35 cellular contexts compared by ENCODE assay signal in genomic region chr5:40844565-40844964, GRCh38. TPM values are rescaled to one million over a fixed set of nuclear protein-coding genes. Genes with fewer than 3 reads are reported as not detected.
DNase-seq lines count a peak whose midpoint lies in the region; ATAC-seq, FAIRE-seq and TF ChIP-seq lines count a peak whose summit lies in the region.
"Had no signal": no experiment of that assay in that cellular context is flagged by ENCODE, and none has a peak within 500 bp of the region (broad histone marks: within the 10 kb centered on the region; RNA-seq: fewer than 3 reads in every experiment).

No MANE protein-coding gene starts in this region.

- ATAC-seq in HepG2 = no peak
- no peak for ATAC-seq in right lobe of liver
- no peak for ATAC-seq in K562
- no peak for ATAC-seq in activated T-cell treated with anti-CD3 and anti-CD28 coated beads, Interleukin-2, amount 50 U/mL, for 4 hours
- ATAC-seq: A549; CD8-positive, alpha-beta T cell had no signal

- H4K20me1 ChIP-seq in HepG2 (ENCODE audit: insufficient read depth, low read length) (no peaks in the 10 kb centered on the region), K562 (replicated peaks; ENCODE audit: control insufficient read depth, insufficient read depth, low read length) (no peaks in the 10 kb centered on the region)
- H4K20me1 ChIP-seq: BLaER1; BLaER1 treated with 17β-estradiol and CSF1 and Interleukin-3, amounts not matched to agents 10 nM and 100 nM had no signal

- TF ChIP-seq RAD21 in HepG2 (CRISPR knock-in tag; IDR thresholded peaks at IDR 0.05) = no peak
- TF ChIP-seq RAD21 in K562 (CRISPR knock-in tag; conservative IDR thresholded peaks at IDR 0.05 in 1 of 2, IDR thresholded peaks at IDR 0.05 in 1 of 2) = no peak

- peaks cover 24% of the 10 kb centered on the region for H3K4me1 Mint-ChIP-seq in activated T-cell treated with anti-CD3 and anti-CD28 coated beads, Interleukin-2, amount 50 U/mL, for 4 hours (ENCODE audit: low read depth)

- in situ Hi-C loops in HepG2 (cut with HindIII; ENCODE audit: extremely low pct_ligation_motif_present, low pct_unique_long_range_greater_than_20kb) = no loop called here
- in situ Hi-C loops in K562 (cut with MboI) = no loop called here

- H3K9ac ChIP-seq in HepG2 (ENCODE audit: insufficient read depth, low read depth, low read length) (no peak overlapping the region), K562 (ENCODE audit: insufficient read depth in 1 of 2, low read depth in 2 of 2, low read length in 2 of 2) (no peak overlapping the region)
- H3K9ac ChIP-seq: BLaER1; BLaER1 treated with 17β-estradiol and CSF1 and Interleukin-3, amounts not matched to agents 10 nM and 100 nM had no signal

- WGBS in HepG2 (ENCODE audit: low lambda C conversion rate) = 53% methylated on average over 4 of the region's 4 CpGs
- WGBS in right lobe of liver (ENCODE audit: insufficient coverage, low coverage, low lambda C conversion rate, missing lambda C conversion rate) = 89% methylated on average over 4 of the region's 4 CpGs
- WGBS in K562 (ENCODE audit: insufficient coverage, low coverage, missing lambda C conversion rate) = 86% methylated on average over 2 of the region's 4 CpGs

- H3K4me1 ChIP-seq in HepG2 (ENCODE audit: insufficient read depth, low read length) = peaks cover 22% of the 10 kb centered on the region
- no peaks in the 10 kb centered on the region for H3K4me1 ChIP-seq in right lobe of liver
- H3K4me1 ChIP-seq in K562 (replicated peaks in 1 of 2; ENCODE audit: control insufficient read depth in 2 of 2, insufficient read depth in 2 of 2, low read length in 2 of 2) = 0 out of 5 replicates have a peak, but pooled peaks cover 0 to 2% of the 10 kb centered on the region in 2 experiments
- H3K4me1 ChIP-seq in neutrophil (ENCODE audit: control insufficient read depth in 1 of 2, insufficient read depth in 1 of 2, low read depth in 1 of 2, low read length in 1 of 2) = peaks cover 86 to 88% of the 10 kb centered on the region in 2 experiments
- H3K4me1 ChIP-seq: BE2C, BLaER1 had no signal

- H3K9me3 ChIP-seq in HepG2 (ENCODE audit: low read length) (no peaks in the 10 kb centered on the region), right lobe of liver (no peaks in the 10 kb centered on the region), K562 (replicated peaks; ENCODE audit: control insufficient read depth, insufficient read depth, low read depth, low read length) (no peaks in the 10 kb centered on the region), neutrophil (no peaks in the 10 kb centered on the region)
- H3K9me3 ChIP-seq: A549; BE2C; BLaER1; BLaER1 treated with 17β-estradiol and CSF1 and Interleukin-3, amounts not matched to agents 10 nM and 100 nM; Caco-2 had no signal

- TF ChIP-seq EP300 in HepG2 (IDR thresholded peaks at IDR 0.05; ENCODE audit: low read depth in 2 of 2, low read length in 2 of 2) (no peak), HepG2 (CRISPR knock-in tag; IDR thresholded peaks at IDR 0.05; ENCODE audit: borderline replicate concordance) (no peak), K562 (IDR thresholded peaks at IDR 0.05; ENCODE audit: low read length) (no peak)

- no peak overlapping the region for H3K4me2 ChIP-seq in HepG2 (ENCODE audit: low read depth, low read length)
- H3K4me2 ChIP-seq in K562 (ENCODE audit: insufficient read depth, low read length) = no peak overlapping the region
- H3K4me2 ChIP-seq: A549, BLaER1 had no signal

- H3K27me3 ChIP-seq in HepG2 (ENCODE audit: control insufficient read depth in 1 of 2, insufficient read depth in 2 of 2, low read length in 2 of 2) (no peaks in the 10 kb centered on the region), right lobe of liver (peaks cover 0 to 4% of the 10 kb centered on the region in 2 donors), K562 (ENCODE audit: control insufficient read depth in 2 of 2, insufficient read depth in 2 of 2, low read length in 2 of 2) (no peaks in the 10 kb centered on the region), neutrophil (no peaks in the 10 kb centered on the region)

- H3K36me3 Mint-ChIP-seq in activated T-cell treated with anti-CD3 and anti-CD28 coated beads, Interleukin-2, amount 50 U/mL, for 4 hours (ENCODE audit: insufficient read depth) = peaks cover 3% of the 10 kb centered on the region
- H3K36me3 Mint-ChIP-seq: CD8-positive, alpha-beta T cell had no signal

- H3K4me3 Mint-ChIP-seq in activated T-cell treated with anti-CD3 and anti-CD28 coated beads, Interleukin-2, amount 50 U/mL, for 4 hours = no peak overlapping the region
- H3K4me3 Mint-ChIP-seq: B cell; CD14-positive monocyte; CD4-positive, alpha-beta memory T cell; CD4-positive, alpha-beta T cell; CD8-positive, alpha-beta memory T cell; CD8-positive, alpha-beta T cell had no signal

- no peaks in the 10 kb centered on the region for H3K9me1 ChIP-seq in K562 (ENCODE audit: control insufficient read depth, insufficient read depth, low read length)

- H3K79me2 ChIP-seq in HepG2 (ENCODE audit: insufficient read depth, low read length) (no peaks in the 10 kb centered on the region), K562 (ENCODE audit: control insufficient read depth, insufficient read depth, low read length) (peaks cover 4% of the 10 kb centered on the region; the same call in 1 of the 3 replicates)

- FAIRE-seq in HepG2 (lab: Jason Lieb, UNC) (no peak), K562 (lab: Jason Lieb, UNC) (no peak)
- FAIRE-seq: A204.1, A549, D721Med had no signal

- H3K9me3 Mint-ChIP-seq in activated T-cell treated with anti-CD3 and anti-CD28 coated beads, Interleukin-2, amount 50 U/mL, for 4 hours = no peaks in the 10 kb centered on the region
- H3K9me3 Mint-ChIP-seq: CD14-positive monocyte; CD4-positive, alpha-beta memory T cell; CD4-positive, alpha-beta T cell; CD4-positive, CD25-positive, alpha-beta regulatory T cell; CD8-positive, alpha-beta memory T cell; CD8-positive, alpha-beta T cell had no signal

- H3K27me3 Mint-ChIP-seq in activated T-cell treated with anti-CD3 and anti-CD28 coated beads, Interleukin-2, amount 50 U/mL, for 4 hours (ENCODE audit: low read depth) = peaks cover 11% of the 10 kb centered on the region
- H3K27me3 Mint-ChIP-seq: B cell had no signal

- H2AFZ ChIP-seq in HepG2 (ENCODE audit: low read length) = no peak overlapping the region
- no peak overlapping the region for H2AFZ ChIP-seq in K562 (ENCODE audit: low read depth, low read length)

- POLR2A ChIA-PET in HepG2 (lab: Yijun Ruan, JAX) = no interaction called here
- POLR2A ChIA-PET in K562 (lab: Yijun Ruan, JAX) = interaction anchor here (0.6 to 1.6 kb wide), 3 partner anchors 9 to 12 kb away, joined by 3 to 4 read pairs (median 3); partner anchors contain the start of gene RPL37

- no peak for TF ChIP-seq CTCF in HepG2 (CRISPR knock-in tag; IDR thresholded peaks at IDR 0.05)
- TF ChIP-seq CTCF in right lobe of liver (IDR thresholded peaks at IDR 0.05) = no peak
- TF ChIP-seq CTCF in K562 (IDR thresholded peaks at IDR 0.05 in 2 of 3, conservative IDR thresholded peaks at IDR 0.05 in 1 of 3; ENCODE audit: insufficient read depth in 2 of 3, low read depth in 1 of 3, low read length in 3 of 3) = no peak
- TF ChIP-seq CTCF in neutrophil (IDR thresholded peaks at IDR 0.05) = no peak

- BruUV-seq in HepG2 (replicated peaks; lab: Mats Ljungman, UMichigan) (no TSS peak), K562 (replicated peaks; lab: Mats Ljungman, UMichigan) (no TSS peak)

- DNase-seq in HepG2 (ENCODE audit: low spot score) (no peak), right lobe of liver (no peak), K562 (ENCODE audit: extremely low read depth in 1 of 4, low spot score in 3 of 4) (no peak), NCI-H1048 (lab: John Stamatoyannopoulos, UW) (no peak)
- DNase-seq in activated T-cell treated with anti-CD3 and anti-CD28 coated beads, Interleukin-2, amount 50 U/mL, for 4 hours = no peak
- DNase-seq: 8988T; ACHN; AML-193; BE2C; C1 segment of cervical spinal cord; Caco-2; Calu3; CD4-positive, alpha-beta memory T cell; CD4-positive, alpha-beta T cell; CD4-positive, CD25-positive, alpha-beta regulatory T cell; CD8-positive, alpha-beta memory T cell; CD8-positive, alpha-beta T cell; COR-L47; DMS 273 treated with DMSO at 0.1 percent for 48 hours; DMS153; DMS53; DMS79; DMS79 treated with DMSO at 0.1 percent for 48 hours; DND-41; EL had no signal

- H3K27ac ChIP-seq in HepG2 (ENCODE audit: extremely low read length, insufficient read depth, low read length) = no peak overlapping the region
- no peak overlapping the region for H3K27ac ChIP-seq in right lobe of liver
- H3K27ac ChIP-seq in K562 (ENCODE audit: extremely low read depth, low read depth, low read length) = no peak overlapping the region
- H3K27ac ChIP-seq in neutrophil = peak overlapping the region; percentile 16
- H3K27ac ChIP-seq: 22Rv1; A549; BLaER1; BLaER1 treated with 17β-estradiol and CSF1 and Interleukin-3, amounts not matched to agents 10 nM and 100 nM; C4-2B had no signal

- H3K36me3 ChIP-seq in HepG2 (replicated peaks in 1 of 2; ENCODE audit: control insufficient read depth in 1 of 2, insufficient read depth in 2 of 2, low read length in 2 of 2) (no peaks in the 10 kb centered on the region), right lobe of liver (no peaks in the 10 kb centered on the region), K562 (ENCODE audit: control insufficient read depth, insufficient read depth, low read length) (no peaks in the 10 kb centered on the region), neutrophil (peaks cover 14% of the 10 kb centered on the region)
- H3K36me3 ChIP-seq: BE2C, BLaER1 had no signal

- intact Hi-C loops in HepG2 (cut with micrococcal nuclease; ENCODE audit: unreplicated experiment) (no loop called here), right lobe of liver (cut with DNase I) (no loop called here), K562 (cut with micrococcal nuclease) (no loop called here)

- TF ChIP-seq POLR2A in HepG2 (IDR thresholded peaks at IDR 0.05; ENCODE audit: insufficient read depth in 1 of 2, low read depth in 2 of 2, low read length in 2 of 2) (no peak), right lobe of liver (IDR thresholded peaks at IDR 0.05) (no peak), K562 (conservative IDR thresholded peaks at IDR 0.05) (no peak)

- CTCF ChIA-PET in HepG2 (lab: Yijun Ruan, JAX; ENCODE audit: low intra/inter-chr PET ratio, low total read pairs) = no interaction called here
- CTCF ChIA-PET in K562 (lab: Yijun Ruan, JAX; ENCODE audit: low intra/inter-chr PET ratio) = no interaction called here

- H3K4me3 ChIP-seq in HepG2 (replicated peaks in 1 of 3; ENCODE audit: insufficient read depth in 1 of 3, low read depth in 2 of 3, low read length in 3 of 3) = no peak overlapping the region
- H3K4me3 ChIP-seq in right lobe of liver = no peak overlapping the region
- no peak overlapping the region for H3K4me3 ChIP-seq in K562
- no peak overlapping the region for H3K4me3 ChIP-seq in neutrophil (ENCODE audit: low read depth in 1 of 2, low read length in 1 of 2)
- H3K4me3 ChIP-seq: A549; BLaER1; BLaER1 treated with 17β-estradiol and CSF1 and Interleukin-3, amounts not matched to agents 10 nM and 100 nM had no signal

RNA-seq across cellular contexts. Expression of gene CARD6, which starts 3.4 kb away (rescaled TPM):
- total RNA-seq in HepG2 (2016; rRNA removed; fragmentation: Illumina TruSeq; extraction: Trizol) (1.4 TPM in 2 replicates), right lobe of liver (1 to 10 TPM; 3.0 to 6.2 (median 3.3) TPM), K562 (2014; rRNA removed) (3.5 and 3.9 TPM in 2 replicates), K562 (2014; rRNA removed; fragmentation: Illumina TruSeq; extraction: Trizol) (7.3 and 9.0 TPM in 2 replicates), K562 (2015; rRNA removed; fragmentation: Illumina TruSeq; extraction: Trizol) (6.0 and 6.3 TPM in 2 replicates), K562 (2021) (5.2 and 5.9 TPM in 2 replicates)
- total RNA-seq in HepG2 (2016; cell fraction: cytosol; rRNA removed; fragmentation: Illumina TruSeq; extraction: Trizol; ENCODE audit: low read depth) = 0.71 and 1.1 TPM in 2 replicates
- total RNA-seq in HepG2 (2016; cell fraction: insoluble cytoplasmic fraction; rRNA removed; fragmentation: Illumina TruSeq; extraction: Trizol) = 1.2 and 1.6 TPM in 2 replicates
- total RNA-seq in HepG2 (2016; cell fraction: membrane; rRNA removed; fragmentation: Illumina TruSeq; extraction: Trizol) = 1.1 and 1.6 TPM in 2 replicates
- 0.56 and 1.2 TPM in 2 replicates for total RNA-seq in HepG2 (2016; cell fraction: nucleus; rRNA removed; fragmentation: Illumina TruSeq; extraction: Trizol)
- polyA plus RNA-seq in HepG2 (2011; rRNA removed) (0.33 and 0.39 TPM in 2 replicates), K562 (2011; rRNA removed) (3.5 and 7.4 TPM in 2 replicates), K562 (2014; fragmentation: Illumina TruSeq; extraction: Trizol) (7.4 and 8.3 TPM in 2 replicates), K562 (2014; fragmentation: Nextera tagmentation; extraction: Ambion mirVana) (1 to 10 TPM; 3.7 to 4.1 TPM), K562 (2014; rRNA removed) (4.5 and 5.8 TPM in 2 replicates)
- 0.16 and 0.31 TPM in 2 replicates for polyA plus RNA-seq in HepG2 (2011; cell fraction: cytosol; rRNA removed)
- 0.08 and 0.24 TPM in 2 replicates for polyA plus RNA-seq in HepG2 (2011; cell fraction: nucleus; rRNA removed)
- 0.43 and 0.58 TPM in 2 replicates for polyA plus RNA-seq in HepG2 (2012)
- polyA plus RNA-seq in HepG2 (2016; cell fraction: cytosol; fragmentation: Illumina TruSeq; extraction: Trizol; ENCODE audit: low read depth) = 0.05 TPM in 1 of 2 replicates, not detected in the other
- polyA plus RNA-seq in HepG2 (2016; cell fraction: insoluble cytoplasmic fraction; fragmentation: Illumina TruSeq; extraction: Trizol; ENCODE audit: low read depth) = 0.73 and 1.0 TPM in 2 replicates
- polyA plus RNA-seq in HepG2 (2016; cell fraction: membrane; fragmentation: Illumina TruSeq; extraction: Trizol; ENCODE audit: low read depth) = 0.08 and 0.15 TPM in 2 replicates
- 0.66 and 0.81 TPM in 2 replicates for polyA plus RNA-seq in HepG2 (2016; cell fraction: nucleus; fragmentation: Illumina TruSeq; extraction: Trizol; ENCODE audit: insufficient read depth, low read depth)
- 0.26 and 9.3 TPM in 2 replicates for polyA minus RNA-seq in HepG2 (2011; rRNA and poly(A)+ RNA removed; ENCODE audit: low replicate concordance)
- 0.20 TPM in 1 of 2 replicates, not detected in the other for polyA minus RNA-seq in HepG2 (2011; cell fraction: cytosol; rRNA and poly(A)+ RNA removed)
- polyA minus RNA-seq in HepG2 (2011; cell fraction: nucleus; rRNA and poly(A)+ RNA removed) = 0.26 and 0.62 TPM in 2 replicates
- total RNA-seq in K562 (2011; cell fraction: chromatin; rRNA removed; ENCODE audit: low replicate concordance) = 3.9 and 8.2 TPM in 2 replicates
- total RNA-seq in K562 (2011; cell fraction: nucleolus; rRNA removed) = 3.3 and 3.8 TPM in 2 replicates
- 4.4 and 4.8 TPM in 2 replicates for total RNA-seq in K562 (2011; cell fraction: nucleoplasm; rRNA removed)
- polyA plus RNA-seq in K562 (2011; cell fraction: cytosol; rRNA removed) = 2.6 and 3.0 TPM in 2 replicates
- polyA plus RNA-seq in K562 (2011; cell fraction: nucleus; rRNA removed) = 1.1 and 1.6 TPM in 2 replicates
- 3.7 and 5.6 TPM in 2 replicates for polyA plus RNA-seq in K562 (2012)
- 5.4 and 9.9 TPM in 2 replicates for polyA minus RNA-seq in K562 (2011; rRNA and poly(A)+ RNA removed)
- 2.6 and 5.0 TPM in 2 replicates for polyA minus RNA-seq in K562 (2011; cell fraction: cytosol; rRNA and poly(A)+ RNA removed)
- 1.3 and 1.6 TPM in 2 replicates for polyA minus RNA-seq in K562 (2011; cell fraction: nucleus; rRNA and poly(A)+ RNA removed)
- 1 to 10 TPM in 1 of 3 donors, under 1 TPM in 2; 0.76 to 1.7 (median 0.84) TPM for total RNA-seq in activated T-cell treated with anti-CD3 and anti-CD28 coated beads, Interleukin-2, amount 50 U/mL, for 4 hours

RNA-seq across cellular contexts. Expression of gene RPL37, which starts 9.5 kb away (rescaled TPM):
- 1,981 and 2,192 TPM in 2 replicates for total RNA-seq in HepG2 (2016; rRNA removed; fragmentation: Illumina TruSeq; extraction: Trizol)
- total RNA-seq in HepG2 (2016; cell fraction: cytosol; rRNA removed; fragmentation: Illumina TruSeq; extraction: Trizol; ENCODE audit: low read depth) = 3,324 and 3,542 TPM in 2 replicates
- 1,946 and 2,347 TPM in 2 replicates for total RNA-seq in HepG2 (2016; cell fraction: insoluble cytoplasmic fraction; rRNA removed; fragmentation: Illumina TruSeq; extraction: Trizol)
- total RNA-seq in HepG2 (2016; cell fraction: membrane; rRNA removed; fragmentation: Illumina TruSeq; extraction: Trizol) = 4,900 and 5,247 TPM in 2 replicates
- 696 and 786 TPM in 2 replicates for total RNA-seq in HepG2 (2016; cell fraction: nucleus; rRNA removed; fragmentation: Illumina TruSeq; extraction: Trizol)
- polyA plus RNA-seq in HepG2 (2011; rRNA removed) = 3,367 and 3,734 TPM in 2 replicates
- 216 and 299 TPM in 2 replicates for polyA plus RNA-seq in HepG2 (2011; cell fraction: cytosol; rRNA removed)
- 168 and 341 TPM in 2 replicates for polyA plus RNA-seq in HepG2 (2011; cell fraction: nucleus; rRNA removed)
- 2,075 and 2,920 TPM in 2 replicates for polyA plus RNA-seq in HepG2 (2012)
- 4,668 and 5,281 TPM in 2 replicates for polyA plus RNA-seq in HepG2 (2016; cell fraction: cytosol; fragmentation: Illumina TruSeq; extraction: Trizol; ENCODE audit: low read depth)
- polyA plus RNA-seq in HepG2 (2016; cell fraction: insoluble cytoplasmic fraction; fragmentation: Illumina TruSeq; extraction: Trizol; ENCODE audit: low read depth) = 2,672 and 2,701 TPM in 2 replicates
- 6,074 and 6,302 TPM in 2 replicates for polyA plus RNA-seq in HepG2 (2016; cell fraction: membrane; fragmentation: Illumina TruSeq; extraction: Trizol; ENCODE audit: low read depth)
- 1,552 and 1,570 TPM in 2 replicates for polyA plus RNA-seq in HepG2 (2016; cell fraction: nucleus; fragmentation: Illumina TruSeq; extraction: Trizol; ENCODE audit: insufficient read depth, low read depth)
- 352 and 1,422 TPM in 2 replicates for polyA minus RNA-seq in HepG2 (2011; rRNA and poly(A)+ RNA removed; ENCODE audit: low replicate concordance)
- polyA minus RNA-seq in HepG2 (2011; cell fraction: cytosol; rRNA and poly(A)+ RNA removed) = 513 and 618 TPM in 2 replicates
- 284 and 353 TPM in 2 replicates for polyA minus RNA-seq in HepG2 (2011; cell fraction: nucleus; rRNA and poly(A)+ RNA removed)
- total RNA-seq in right lobe of liver = 100 to 1,000 TPM in 4 of 6 experiments, 10 to 100 TPM in 2; 36.5 to 472 (median 400) TPM
- 455 and 632 TPM in 2 replicates for total RNA-seq in K562 (2011; cell fraction: chromatin; rRNA removed; ENCODE audit: low replicate concordance)
- 1,125 and 1,211 TPM in 2 replicates for total RNA-seq in K562 (2011; cell fraction: nucleolus; rRNA removed)
- total RNA-seq in K562 (2011; cell fraction: nucleoplasm; rRNA removed) = 1,524 and 2,774 TPM in 2 replicates
- total RNA-seq in K562 (2014; rRNA removed) = 5,204 and 7,963 TPM in 2 replicates
- 3,395 and 3,802 TPM in 2 replicates for total RNA-seq in K562 (2014; rRNA removed; fragmentation: Illumina TruSeq; extraction: Trizol)
- 4,310 and 4,463 TPM in 2 replicates for total RNA-seq in K562 (2015; rRNA removed; fragmentation: Illumina TruSeq; extraction: Trizol)
- total RNA-seq in K562 (2021) = 2,342 and 2,650 TPM in 2 replicates
- polyA plus RNA-seq in K562 (2011; rRNA removed) = 6,044 and 6,139 TPM in 2 replicates
- 329 and 533 TPM in 2 replicates for polyA plus RNA-seq in K562 (2011; cell fraction: cytosol; rRNA removed)
- polyA plus RNA-seq in K562 (2011; cell fraction: nucleus; rRNA removed) = 2,322 and 3,371 TPM in 2 replicates
- polyA plus RNA-seq in K562 (2012) = 4,656 and 6,426 TPM in 2 replicates
- polyA plus RNA-seq in K562 (2014; fragmentation: Illumina TruSeq; extraction: Trizol) = 4,091 and 6,277 TPM in 2 replicates
- 1,000 to 10,000 TPM; 2,628 to 3,207 TPM for polyA plus RNA-seq in K562 (2014; fragmentation: Nextera tagmentation; extraction: Ambion mirVana)
- 4,956 and 6,483 TPM in 2 replicates for polyA plus RNA-seq in K562 (2014; rRNA removed)
- 3,539 and 4,030 TPM in 2 replicates for polyA minus RNA-seq in K562 (2011; rRNA and poly(A)+ RNA removed)
- polyA minus RNA-seq in K562 (2011; cell fraction: cytosol; rRNA and poly(A)+ RNA removed) = 984 and 1,025 TPM in 2 replicates
- 350 and 581 TPM in 2 replicates for polyA minus RNA-seq in K562 (2011; cell fraction: nucleus; rRNA and poly(A)+ RNA removed)
- 1,000 to 10,000 TPM; 1,753 to 1,834 (median 1,793) TPM for total RNA-seq in activated T-cell treated with anti-CD3 and anti-CD28 coated beads, Interleukin-2, amount 50 U/mL, for 4 hours

RNA-seq across cellular contexts. Expression of gene PRKAA1, which starts 46.4 kb away (rescaled TPM):
- total RNA-seq in HepG2 (2016; rRNA removed; fragmentation: Illumina TruSeq; extraction: Trizol) (58.0 and 78.7 TPM in 2 replicates), right lobe of liver (10 to 100 TPM; 36.7 to 82.4 (median 69.9) TPM), K562 (2014; rRNA removed) (38.9 and 84.0 TPM in 2 replicates), K562 (2014; rRNA removed; fragmentation: Illumina TruSeq; extraction: Trizol) (63.8 and 83.6 TPM in 2 replicates), K562 (2015; rRNA removed; fragmentation: Illumina TruSeq; extraction: Trizol) (53.1 and 62.5 TPM in 2 replicates), K562 (2021) (47.9 and 51.4 TPM in 2 replicates)
- total RNA-seq in HepG2 (2016; cell fraction: cytosol; rRNA removed; fragmentation: Illumina TruSeq; extraction: Trizol; ENCODE audit: low read depth) = 31.0 and 34.0 TPM in 2 replicates
- 56.3 and 76.7 TPM in 2 replicates for total RNA-seq in HepG2 (2016; cell fraction: insoluble cytoplasmic fraction; rRNA removed; fragmentation: Illumina TruSeq; extraction: Trizol)
- 28.2 and 36.2 TPM in 2 replicates for total RNA-seq in HepG2 (2016; cell fraction: membrane; rRNA removed; fragmentation: Illumina TruSeq; extraction: Trizol)
- total RNA-seq in HepG2 (2016; cell fraction: nucleus; rRNA removed; fragmentation: Illumina TruSeq; extraction: Trizol) = 48.6 and 60.5 TPM in 2 replicates
- polyA plus RNA-seq in HepG2 (2011; rRNA removed) (29.0 and 36.6 TPM in 2 replicates), K562 (2011; rRNA removed) (43.7 and 45.5 TPM in 2 replicates), K562 (2014; fragmentation: Illumina TruSeq; extraction: Trizol) (75.2 and 76.5 TPM in 2 replicates), K562 (2014; fragmentation: Nextera tagmentation; extraction: Ambion mirVana) (10 to 100 TPM; 24.5 to 37.3 TPM), K562 (2014; rRNA removed) (44.8 and 47.2 TPM in 2 replicates)
- polyA plus RNA-seq in HepG2 (2011; cell fraction: cytosol; rRNA removed) = 10.5 and 18.5 TPM in 2 replicates
- 38.2 and 50.6 TPM in 2 replicates for polyA plus RNA-seq in HepG2 (2011; cell fraction: nucleus; rRNA removed)
- polyA plus RNA-seq in HepG2 (2012) = 39.5 and 51.9 TPM in 2 replicates
- 1.4 and 1.5 TPM in 2 replicates for polyA plus RNA-seq in HepG2 (2016; cell fraction: cytosol; fragmentation: Illumina TruSeq; extraction: Trizol; ENCODE audit: low read depth)
- polyA plus RNA-seq in HepG2 (2016; cell fraction: insoluble cytoplasmic fraction; fragmentation: Illumina TruSeq; extraction: Trizol; ENCODE audit: low read depth) = 32.4 and 34.1 TPM in 2 replicates
- 3.2 and 4.1 TPM in 2 replicates for polyA plus RNA-seq in HepG2 (2016; cell fraction: membrane; fragmentation: Illumina TruSeq; extraction: Trizol; ENCODE audit: low read depth)
- polyA plus RNA-seq in HepG2 (2016; cell fraction: nucleus; fragmentation: Illumina TruSeq; extraction: Trizol; ENCODE audit: insufficient read depth, low read depth) = 61.0 and 74.0 TPM in 2 replicates
- polyA minus RNA-seq in HepG2 (2011; rRNA and poly(A)+ RNA removed; ENCODE audit: low replicate concordance) = 12.8 and 19.6 TPM in 2 replicates
- 42.8 and 49.6 TPM in 2 replicates for polyA minus RNA-seq in HepG2 (2011; cell fraction: cytosol; rRNA and poly(A)+ RNA removed)
- polyA minus RNA-seq in HepG2 (2011; cell fraction: nucleus; rRNA and poly(A)+ RNA removed) = 88.8 and 97.3 TPM in 2 replicates
- total RNA-seq in K562 (2011; cell fraction: chromatin; rRNA removed; ENCODE audit: low replicate concordance) = 53.7 and 136 TPM in 2 replicates
- total RNA-seq in K562 (2011; cell fraction: nucleolus; rRNA removed) = 22.5 and 33.7 TPM in 2 replicates
- total RNA-seq in K562 (2011; cell fraction: nucleoplasm; rRNA removed) = 64.7 and 85.0 TPM in 2 replicates
- polyA plus RNA-seq in K562 (2011; cell fraction: cytosol; rRNA removed) = 9.0 and 21.8 TPM in 2 replicates
- 54.8 and 56.8 TPM in 2 replicates for polyA plus RNA-seq in K562 (2011; cell fraction: nucleus; rRNA removed)
- 27.2 and 43.0 TPM in 2 replicates for polyA plus RNA-seq in K562 (2012)
- 68.4 and 94.3 TPM in 2 replicates for polyA minus RNA-seq in K562 (2011; rRNA and poly(A)+ RNA removed)
- 34.6 and 34.9 TPM in 2 replicates for polyA minus RNA-seq in K562 (2011; cell fraction: cytosol; rRNA and poly(A)+ RNA removed)
- 28.3 and 39.3 TPM in 2 replicates for polyA minus RNA-seq in K562 (2011; cell fraction: nucleus; rRNA and poly(A)+ RNA removed)
- total RNA-seq in activated T-cell treated with anti-CD3 and anti-CD28 coated beads, Interleukin-2, amount 50 U/mL, for 4 hours = 10 to 100 TPM; 48.6 to 51.4 (median 50.3) TPM

Comparison
In these comparisons a context has a peak if more than half of its experiments do, and no peak if none do; other contexts are left out.
1. Of the 241 proteins assayed by ChIP-seq in both HepG2 and K562: peak only in HepG2: none; only in K562: KDM1A; in both: ZNF12; in neither: 238; mixed calls (peak in some experiments, not most) for 1.